In the genomic region with DNA sequence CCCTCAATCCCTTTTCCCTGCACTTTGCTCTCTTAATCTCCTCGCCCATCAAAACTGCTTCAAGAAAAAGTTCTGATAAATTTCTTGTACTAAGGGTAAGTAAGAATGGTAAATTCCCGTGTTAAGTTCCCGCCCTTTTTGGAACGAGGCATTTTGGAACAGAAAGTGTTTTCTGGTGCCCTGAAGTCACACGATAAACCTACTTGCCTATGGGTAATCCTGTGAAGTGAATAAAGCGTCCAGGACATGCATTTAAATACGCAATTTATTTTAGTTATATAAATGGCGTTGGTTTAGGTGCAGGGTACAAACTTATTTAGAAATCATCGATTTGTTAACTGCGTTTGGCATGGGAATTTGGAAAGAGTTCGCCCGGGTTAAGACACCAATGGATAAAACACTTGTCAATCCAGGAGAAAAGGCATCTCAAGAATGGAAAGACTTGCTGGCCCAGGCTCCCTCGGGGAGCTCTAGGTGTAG, we compare ENCODE assay signal across 8 cellular contexts.
DNase-seq lines count a peak whose midpoint lies in the region; ATAC-seq and FAIRE-seq lines count a peak whose summit lies in the region.

No MANE protein-coding gene starts in this region.

- H3K9me3 ChIP-seq in duodenal mucosa (ENCODE audit: control insufficient read depth in 1 of 2, low read length in 2 of 2) (no peaks in the 10 kb centered on the region), muscle layer of duodenum (ENCODE audit: control insufficient read depth in 1 of 2, low read length in 2 of 2) (no peaks in the 10 kb centered on the region)

- peak overlapping the region; percentile 78 to 81 for H3K4me3 ChIP-seq in duodenal mucosa (ENCODE audit: low read depth in 1 of 2, low read length in 2 of 2)
- H3K4me3 ChIP-seq in muscle layer of duodenum (ENCODE audit: low read depth in 1 of 2, low read length in 2 of 2), result peak overlapping the region; percentile 68 to 85

- no peak for FAIRE-seq in RCC 7860 (lab: Jason Lieb, UNC)

- DNase-seq in NCI-H146 (lab: John Stamatoyannopoulos, UW) (peak; percentile 25), NCI-H146 treated with DMSO at 0.1 percent for 48 hours (lab: John Stamatoyannopoulos, UW; ENCODE audit: unreplicated experiment) (no peak), RKO (ENCODE audit: low spot score) (peak; percentile 69), RCC 7860 (ENCODE audit: low spot score) (no peak), putamen (ENCODE audit: low spot score) (no peak)

- no peak for ATAC-seq in HG02970 (IDR thresholded peaks at IDR 0.05; ENCODE audit: low FRiP score, unreplicated experiment)

- H3K36me3 ChIP-seq in duodenal mucosa (ENCODE audit: control insufficient read depth in 1 of 2, insufficient read depth in 2 of 2, low read length in 2 of 2), result peaks cover 0 to 5% of the 10 kb centered on the region in 2 donors
- H3K36me3 ChIP-seq in muscle layer of duodenum (ENCODE audit: control insufficient read depth in 1 of 2, insufficient read depth in 2 of 2, low read length in 2 of 2), result peaks cover 0 to 12% of the 10 kb centered on the region in 2 donors

- H3K27me3 ChIP-seq in duodenal mucosa (ENCODE audit: control insufficient read depth in 1 of 2, insufficient read depth in 2 of 2, low read length in 2 of 2), result no peaks in the 10 kb centered on the region
- H3K27me3 ChIP-seq in muscle layer of duodenum (ENCODE audit: low read depth, low read length), result no peaks in the 10 kb centered on the region

- H3K4me1 ChIP-seq in duodenal mucosa (ENCODE audit: control insufficient read depth in 1 of 2, insufficient read depth in 2 of 2, low read length in 2 of 2) (peaks cover 30% of the 10 kb centered on the region in 2 donors), muscle layer of duodenum (ENCODE audit: control insufficient read depth in 1 of 2, insufficient read depth in 2 of 2, low read length in 2 of 2) (peaks cover 8 to 25% of the 10 kb centered on the region in 2 donors)

- H3K9ac ChIP-seq in duodenal mucosa (ENCODE audit: low read depth in 1 of 2, low read length in 2 of 2), result peak overlapping the region; percentile 74 to 84

- peak overlapping the region; percentile 90 for H3K27ac ChIP-seq in duodenal mucosa (ENCODE audit: low read depth, low read length)
- H3K27ac ChIP-seq in muscle layer of duodenum (ENCODE audit: low read length), result peak overlapping the region; percentile 96

Comparison
In these comparisons a context has a peak if more than half of its experiments do, and no peak if none do; other contexts are left out.
1. DNase-seq: peak in NCI-H146 (single experiment) and RKO (single experiment); none in NCI-H146 treated with DMSO at 0.1 percent for 48 hours (single experiment), RCC 7860 (single experiment) and putamen (single experiment).